8 cellular contexts compared by ENCODE assay signal in the genomic region with DNA sequence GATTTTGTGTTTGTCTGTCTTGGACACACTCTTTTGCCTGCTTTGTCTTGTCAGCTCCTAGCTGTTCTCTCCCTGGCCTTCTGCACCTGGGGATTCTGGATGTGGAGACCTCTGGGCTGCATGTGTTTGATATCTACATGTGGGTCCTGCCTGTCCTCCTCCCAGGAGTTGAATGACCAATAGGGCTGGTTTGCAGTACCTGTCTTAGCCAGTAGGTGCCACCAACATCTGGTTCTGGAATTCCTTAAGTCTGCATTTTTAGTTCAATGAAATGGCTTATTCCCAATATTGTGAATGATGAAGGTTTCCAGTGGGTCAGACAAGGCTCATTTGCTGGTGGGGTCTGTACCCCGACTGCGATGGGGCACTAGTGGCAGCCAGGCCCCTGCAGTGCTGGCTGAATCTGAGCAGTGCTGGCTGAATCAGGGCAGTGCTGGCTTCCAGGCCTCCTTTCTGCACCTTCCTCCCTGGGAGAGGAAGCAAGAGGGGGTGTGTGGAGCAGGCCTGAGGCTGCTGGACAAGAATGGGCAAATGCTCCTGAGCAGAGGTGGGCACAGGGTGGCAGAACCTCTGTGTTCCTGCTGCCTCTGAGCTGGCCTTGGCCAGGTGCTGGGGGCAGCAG.
A peak's percentile ranks its signal among the peaks of the same experiment; 100 is the strongest.
DNase-seq lines count a peak whose midpoint lies in the region; ATAC-seq and TF ChIP-seq lines count a peak whose summit lies in the region.

No MANE protein-coding gene starts in this region.

- H3K27me3 ChIP-seq in brain microvascular endothelial cell (replicated peaks) = no peaks in the 10 kb centered on the region
- no peaks in the 10 kb centered on the region for H3K27me3 ChIP-seq in neural cell (ENCODE audit: insufficient read depth, low read depth, low read length)

- no peak for ATAC-seq in GM21367 (IDR thresholded peaks at IDR 0.05; ENCODE audit: unreplicated experiment)
- no peak for ATAC-seq in GM19328 (IDR thresholded peaks at IDR 0.05; ENCODE audit: unreplicated experiment)

- H3K27me3 Mint-ChIP-seq in HFFc6 (ENCODE audit: insufficient read depth) = no peaks in the 10 kb centered on the region

- no peaks in the 10 kb centered on the region for H3K79me2 ChIP-seq in neural cell (replicated peaks; ENCODE audit: insufficient read depth, low read length)

- DNase-seq in COLO668 (lab: John Stamatoyannopoulos, UW; ENCODE audit: unreplicated experiment) = peak; percentile 2
- DNase-seq in HFFc6 = peak; percentile 25
- peak; percentile 47 for DNase-seq in brain microvascular endothelial cell
- no peak for DNase-seq in kidney tubule cell (ENCODE audit: low spot score)
- DNase-seq in SW480 (ENCODE audit: low spot score) = no peak

- peaks cover 5% of the 10 kb centered on the region for H3K36me3 Mint-ChIP-seq in HFFc6 (ENCODE audit: low read depth)

- TF ChIP-seq CTCF in HFFc6 (IDR thresholded peaks at IDR 0.05) (peak; percentile 84), brain microvascular endothelial cell (IDR thresholded peaks at IDR 0.05; ENCODE audit: low read depth, low read length, missing control alignments) (peak; percentile 76), neural cell (IDR thresholded peaks at IDR 0.05; ENCODE audit: poor library complexity, severe bottlenecking) (peak; percentile 42)

- TF ChIP-seq EP300 in neural cell (conservative IDR thresholded peaks at IDR 0.05; ENCODE audit: poor library complexity, severe bottlenecking) = no peak

- H3K9me3 ChIP-seq in neural cell (ENCODE audit: low read length) = no peaks in the 10 kb centered on the region

- no peak overlapping the region for H3K27ac ChIP-seq in brain microvascular endothelial cell
- no peak overlapping the region for H3K27ac ChIP-seq in neural cell (ENCODE audit: low read length)

- no peak overlapping the region for H3K9ac ChIP-seq in neural cell (ENCODE audit: low read length)

- no peaks in the 10 kb centered on the region for H3K36me3 ChIP-seq in brain microvascular endothelial cell (replicated peaks)
- H3K36me3 ChIP-seq in neural cell (ENCODE audit: insufficient read depth, low read length) = no peaks in the 10 kb centered on the region

- H3K4me1 Mint-ChIP-seq in HFFc6 (ENCODE audit: low read depth) = no peaks in the 10 kb centered on the region

- in situ Hi-C loops in brain microvascular endothelial cell (cut with HindIII; ENCODE audit: low pct_ligation_motif_present, low sequenced_read_pairs) = no loop called here

- H3K4me3 ChIP-seq in brain microvascular endothelial cell (ENCODE audit: low read depth, low read length) (no peak overlapping the region), neural cell (ENCODE audit: low read length) (no peak overlapping the region)

- peaks cover 9% of the 10 kb centered on the region for H3K9me3 Mint-ChIP-seq in HFFc6

- no peak overlapping the region for H3K4me2 ChIP-seq in neural cell (ENCODE audit: low read length)

- H3K27ac Mint-ChIP-seq in HFFc6 = no peak overlapping the region

- no peak for TF ChIP-seq RAD21 in neural cell (conservative IDR thresholded peaks at IDR 0.05)

- H3K4me3 Mint-ChIP-seq in HFFc6 = no peak overlapping the region

- no peak overlapping the region for H2AFZ ChIP-seq in neural cell (ENCODE audit: low read depth, low read length)

- H3K9me2 ChIP-seq in neural cell (ENCODE audit: insufficient read depth, low read length) = no peaks in the 10 kb centered on the region

- no peaks in the 10 kb centered on the region for H3F3A ChIP-seq in neural cell (ENCODE audit: insufficient read depth, low read length, poor library complexity, severe bottlenecking)

- H4K20me1 ChIP-seq in neural cell (ENCODE audit: insufficient read depth) = no peaks in the 10 kb centered on the region

TF ChIP-seq in neural cell, 6 proteins besides CTCF, POLR2A, EP300 and RAD21:
- TF ChIP-seq POLR2AphosphoS5 (IDR thresholded peaks at IDR 0.05) (no peak), TAF1 (IDR thresholded peaks at IDR 0.05; ENCODE audit: low read depth) (no peak), EZH2 (IDR thresholded peaks at IDR 0.05; ENCODE audit: borderline replicate concordance, insufficient read depth, low read length, poor library complexity, severe bottlenecking) (no peak), SMC3 (conservative IDR thresholded peaks at IDR 0.05; ENCODE audit: poor library complexity) (no peak), REST (IDR thresholded peaks at IDR 0.05; ENCODE audit: borderline replicate concordance) (no peak), MXI1 (conservative IDR thresholded peaks at IDR 0.05; ENCODE audit: poor library complexity, severe bottlenecking) (no peak)

Comparison
In these comparisons a context has a peak if more than half of its experiments do, and no peak if none do; other contexts are left out.
1. DNase-seq: peak in COLO668 (single experiment), HFFc6 (single experiment) and brain microvascular endothelial cell (single experiment); none in kidney tubule cell (single experiment) and SW480 (single experiment).
2. Peak in every context shown above with its lines, with median percentiles within 50 percentile points of each other: CTCF ChIP-seq.